ENCODE assay signal across 31 cellular contexts in the genomic region with DNA sequence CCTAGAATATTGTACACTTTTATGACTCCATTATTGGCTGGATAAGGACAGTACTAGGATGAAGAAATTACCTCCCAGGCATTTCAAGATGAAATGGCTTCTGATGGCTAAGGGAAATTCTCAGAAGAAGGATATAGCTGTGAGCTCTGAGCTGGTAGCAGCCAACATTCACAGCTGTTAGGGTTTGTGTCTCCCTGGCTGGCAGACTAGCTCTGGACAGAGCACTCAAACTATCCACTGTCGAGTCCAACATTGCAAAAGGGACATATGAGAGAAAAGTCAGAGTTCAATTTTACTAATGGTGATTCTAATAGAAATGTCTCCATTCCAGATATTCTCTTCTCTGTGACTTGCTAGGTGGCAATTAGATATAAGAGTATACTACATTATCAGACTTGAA.
"Had no signal": no experiment of that assay in that cellular context is flagged by ENCODE, and none has a peak within 500 bp of the region (broad histone marks: within the 10 kb centered on the region; RNA-seq: fewer than 3 reads in every experiment).

No MANE protein-coding gene starts in this region.

- DNase-seq: activated B cell treated with CpG ODN at 0.5 μM for 24 hours; activated CD4-positive, alpha-beta memory T cell treated with anti-CD3 and anti-CD28 coated beads for 36 hours; activated CD4-positive, alpha-beta T cell treated with anti-CD3 and anti-CD28 coated beads for 4 hours; activated CD4-positive, alpha-beta T cell treated with anti-CD3 and anti-CD28 coated beads, Interleukin-2, amount 10 ng/mL, durations not matched to agents 24 days and 14 days; activated CD4-positive, alpha-beta T cell treated with anti-CD3 and anti-CD28 coated beads, Interleukin-2, amount 50 U/mL, for 1 hour; activated CD4-positive, alpha-beta T cell treated with anti-CD3 and anti-CD28 coated beads, Interleukin-2, amount 50 U/mL, for 4 hours; activated CD4-positive, CD25-positive, alpha-beta regulatory T cell treated with anti-CD3 and anti-CD28 coated beads, Interleukin-2, amount 50 U/mL, for 72 hours; activated CD8-positive, alpha-beta memory T cell treated with anti-CD3 and anti-CD28 coated beads, Interleukin-2, amount 50 U/mL, for 4 hours; activated CD8-positive, alpha-beta T cell treated with anti-CD3 and anti-CD28 coated beads for 36 hours; activated effector memory CD4-positive, alpha-beta T cell treated with anti-CD3 and anti-CD28 coated beads, Interleukin-2, amount 50 U/mL, for 16 hours; activated gamma-delta T cell treated with Interleukin-2 at 50 U/mL for 16 hours; activated naive CD4-positive, alpha-beta T cell; activated naive CD4-positive, alpha-beta T cell treated with anti-CD3 and anti-CD28 coated beads for 36 hours; activated naive CD4-positive, alpha-beta T cell treated with anti-CD3 and anti-CD28 coated beads, Interleukin-2, amount 50 U/mL, for 16 hours; activated naive CD8-positive, alpha-beta T cell treated with anti-CD3 and anti-CD28 coated beads for 36 hours; activated T-cell treated with anti-CD3 and anti-CD28 coated beads for 4 hours; activated T-cell treated with anti-CD3 and anti-CD28 coated beads, Interleukin-2, amount 50 U/mL, for 1 hour; activated T-cell treated with anti-CD3 and anti-CD28 coated beads, Interleukin-2, amount 50 U/mL, for 4 hours; activated T-cell treated with anti-CD3 and anti-CD28 coated beads, Interleukin-2, amount 50 U/mL, for 72 hours; adrenal gland; amniotic stem cell; aorta; body of pancreas; brain microvascular endothelial cell; caudate nucleus; cerebellar nuclear complex; T-helper 1 cell; T-helper 2 cell; T-helper 9 cell had no signal

- ATAC-seq: activated CD8-positive, alpha-beta T cell treated with anti-CD3 and anti-CD28 coated beads for 36 hours; activated naive CD4-positive, alpha-beta T cell treated with anti-CD3 and anti-CD28 coated beads, Interleukin-2, amount 50 U/mL, for 72 hours; activated T-cell treated with anti-CD3 and anti-CD28 coated beads, Interleukin-2, amount 50 U/mL, for 4 hours; activated T-cell treated with anti-CD3 and anti-CD28 coated beads, Interleukin-2, amount 50 U/mL, for 72 hours; activated T-helper 17 cell treated with anti-CD3 and anti-CD28 coated beads, Interleukin-2, amount 50 U/mL, for 72 hours; body of pancreas had no signal
